13 cellular contexts compared by ENCODE assay signal in the genomic region with DNA sequence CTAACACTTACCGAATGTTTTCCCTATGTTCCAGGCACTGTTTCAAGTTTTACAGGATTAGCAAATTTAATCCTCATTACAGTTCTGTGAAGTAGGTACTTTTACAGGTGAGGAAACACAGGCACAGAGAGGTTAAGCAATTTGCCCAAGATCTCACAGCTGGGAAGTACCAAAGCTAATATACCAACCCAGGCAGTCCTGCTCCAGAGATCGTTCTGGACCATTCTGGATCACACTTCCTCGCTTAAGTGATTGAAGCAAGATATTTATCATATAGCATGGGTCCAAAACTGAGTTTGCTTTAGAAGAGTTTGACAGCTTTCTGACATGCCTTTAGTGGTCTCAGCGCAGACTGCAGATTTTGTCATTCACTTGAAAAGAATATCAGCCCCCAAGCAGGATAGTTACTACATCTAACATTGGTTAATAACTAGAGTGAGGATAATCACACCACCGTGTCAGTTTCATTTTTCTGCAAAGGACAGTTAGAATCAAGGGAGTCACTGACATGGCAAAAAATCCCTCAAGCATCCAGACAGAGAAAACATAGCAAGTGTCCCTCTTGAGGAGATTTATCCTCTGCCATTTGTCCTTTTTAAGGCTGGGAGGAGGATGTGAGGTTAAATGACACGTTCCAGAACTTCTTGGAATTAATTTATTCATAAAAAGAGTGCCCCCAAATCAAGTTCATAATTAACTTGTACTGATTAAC. TPM values are rescaled to one million over a fixed set of nuclear protein-coding genes. Genes with fewer than 3 reads are reported as not detected.
DNase-seq lines count a peak whose midpoint lies in the region.
"Had no signal": no experiment of that assay in that cellular context is flagged by ENCODE, and none has a peak within 500 bp of the region (broad histone marks: within the 10 kb centered on the region; RNA-seq: fewer than 3 reads in every experiment).

No MANE protein-coding gene starts in this region.

- H3K4me3 ChIP-seq in H7 (ENCODE audit: insufficient read depth, low read depth, low read length), result no peak overlapping the region
- H3K4me3 ChIP-seq: uterus had no signal

- H3K4me3 Mint-ChIP-seq in activated naive CD8-positive, alpha-beta T cell treated with anti-CD3 and anti-CD28 coated beads for 36 hours, result no peak overlapping the region

- in situ Hi-C loops in ACHN (cut with HindIII; ENCODE audit: low pct_ligation_motif_present, low pct_unique_long_range_greater_than_20kb, low sequenced_read_pairs), result loop anchor here (25.0 kb wide), 1 partner anchor 719 kb away; no protein-coding TSS in a partner anchor

- peak overlapping the region; percentile 39 for H3K27ac Mint-ChIP-seq in activated naive CD8-positive, alpha-beta T cell treated with anti-CD3 and anti-CD28 coated beads for 36 hours

- H3K4me1 Mint-ChIP-seq in activated naive CD8-positive, alpha-beta T cell treated with anti-CD3 and anti-CD28 coated beads for 36 hours, result peaks cover 55% of the 10 kb centered on the region

- DNase-seq in ACHN (peak; percentile 37), ELR (ENCODE audit: low read depth) (peak; percentile 27), myocyte (ENCODE audit: low read depth) (peak; percentile 53), H7 (no peak), ureter (ENCODE audit: low spot score) (no peak), NCI-H69 (lab: John Stamatoyannopoulos, UW) (no peak)
- DNase-seq in activated naive CD8-positive, alpha-beta T cell treated with anti-CD3 and anti-CD28 coated beads for 36 hours, result no peak
- DNase-seq in stimulated activated CD4-positive, alpha-beta T cell treated with anti-CD3 and anti-CD28 coated beads, Interleukin-4, amount 100 ng/mL, for 24 hours, result no peak
- DNase-seq: GOT3, NCI-H2081, NCI-H748 treated with DMSO at 0.1 percent for 48 hours, psoas muscle, uterus had no signal

- peaks cover 52% of the 10 kb centered on the region for H3K27me3 ChIP-seq in H7 (ENCODE audit: control insufficient read depth, insufficient read depth, low read length)

- no peaks in the 10 kb centered on the region for H3K9me3 Mint-ChIP-seq in activated naive CD8-positive, alpha-beta T cell treated with anti-CD3 and anti-CD28 coated beads for 36 hours

- no peaks in the 10 kb centered on the region for H3K36me3 ChIP-seq in H7 (replicated peaks; ENCODE audit: control insufficient read depth, insufficient read depth, low read length)
- H3K36me3 ChIP-seq: uterus had no signal

- peaks cover 12% of the 10 kb centered on the region for H3K36me3 Mint-ChIP-seq in activated naive CD8-positive, alpha-beta T cell treated with anti-CD3 and anti-CD28 coated beads for 36 hours

- H3K27me3 Mint-ChIP-seq in activated naive CD8-positive, alpha-beta T cell treated with anti-CD3 and anti-CD28 coated beads for 36 hours, result no peaks in the 10 kb centered on the region

RNA-seq across cellular contexts. Expression of gene HS3ST3B1, which starts 5.1 kb away (rescaled TPM):
- 1 to 10 TPM; 5.8 to 5.9 TPM for total RNA-seq in activated naive CD8-positive, alpha-beta T cell treated with anti-CD3 and anti-CD28 coated beads for 36 hours
- 4.5 and 6.0 TPM in 2 replicates for total RNA-seq in myocyte
- 1.3 TPM for polyA plus RNA-seq in myocyte (2012)
- 3.8 and 4.9 TPM in 2 replicates for total RNA-seq in H7 (2014; rRNA removed; shearing (Covaris generic))
- 1.8 TPM for total RNA-seq in ureter

Comparison
In these comparisons a context has a peak if more than half of its experiments do, and no peak if none do; other contexts are left out.
1. DNase-seq: peak in ACHN (single experiment), ELR (single experiment) and myocyte (single experiment); none in activated naive CD8-positive, alpha-beta T cell treated with anti-CD3 and anti-CD28 coated beads for 36 hours (single experiment), H7 (single experiment), ureter (single experiment), stimulated activated CD4-positive, alpha-beta T cell treated with anti-CD3 and anti-CD28 coated beads, Interleukin-4, amount 100 ng/mL, for 24 hours (single experiment) and NCI-H69 (single experiment).